ENCODE assay signal across 8 cellular contexts in genomic region chr6:157323114-157323923, GRCh38. TPM values are rescaled to one million over a fixed set of nuclear protein-coding genes. Genes with fewer than 3 reads are reported as not detected.
DNase-seq lines count a peak whose midpoint lies in the region; ATAC-seq and TF ChIP-seq lines count a peak whose summit lies in the region.

Gene TMEM242 (minus strand): TSS chr6:157323519. CDS start chr6:157323499, 20 bp downstream.

- no peaks in the 10 kb centered on the region for H3K9me3 Mint-ChIP-seq in dendritic cell treated with granulocyte-macrophage colony-stimulating factor and Interleukin-4, amounts not matched to agents 40 ng/mL and 50 ng/mL, for 4 days

- H3K27ac Mint-ChIP-seq in dendritic cell treated with granulocyte-macrophage colony-stimulating factor and Interleukin-4, amounts not matched to agents 40 ng/mL and 50 ng/mL, for 4 days = peak within 1 kb of the TSS; percentile 99

- peak within 1 kb of the TSS; percentile 99 for H2AFZ ChIP-seq in ACC112 (ENCODE audit: low read length, unreplicated experiment)

- peak; percentile 95 for TF ChIP-seq POLR2A in GM19193 (IDR thresholded peaks at IDR 0.05; ENCODE audit: extremely low read depth, insufficient read depth, insufficient read length)

- DNase-seq in activated CD4-positive, alpha-beta T cell treated with anti-CD3 and anti-CD28 coated beads for 1 hour = peak; percentile 80
- peak; percentile 93 for DNase-seq in lower lobe of right lung
- peak; percentile 74 to 84 (median 81) for DNase-seq in stimulated activated CD4-positive, alpha-beta T cell treated with anti-CD3 and anti-CD28 coated beads, TNF-alpha, amount 100 ng/mL, for 4 hours (ENCODE audit: low read depth in 3 of 3)
- no peak for DNase-seq in NCI-H1105 treated with DMSO at 0.1 percent for 48 hours (lab: John Stamatoyannopoulos, UW)

- H3K9me3 ChIP-seq in lower lobe of right lung = no peaks in the 10 kb centered on the region

- peak; percentile 15 for TF ChIP-seq CTCF in lower lobe of right lung (IDR thresholded peaks at IDR 0.05)

- H3K27ac ChIP-seq in ACC112 (ENCODE audit: low read depth, low read length) (peak within 1 kb of the TSS; percentile 65), lower lobe of right lung (peak within 1 kb of the TSS; percentile 92)

- peaks cover 13% of the 10 kb centered on the region for H3K27me3 Mint-ChIP-seq in dendritic cell treated with granulocyte-macrophage colony-stimulating factor and Interleukin-4, amounts not matched to agents 40 ng/mL and 50 ng/mL, for 4 days

- H3K79me2 ChIP-seq in ACC112 (ENCODE audit: control insufficient read depth, insufficient read depth, low read length, unreplicated experiment) = peaks cover 5% of the 10 kb centered on the region

- H3K4me3 Mint-ChIP-seq in dendritic cell treated with granulocyte-macrophage colony-stimulating factor and Interleukin-4, amounts not matched to agents 40 ng/mL and 50 ng/mL, for 4 days = peak within 1 kb of the TSS; percentile 96

- ATAC-seq in HG03439 (IDR thresholded peaks at IDR 0.05; ENCODE audit: unreplicated experiment) = peak; percentile 90
- peak; percentile 99 for ATAC-seq in lower lobe of right lung

- H3K4me3 ChIP-seq in ACC112 (ENCODE audit: low read depth, low read length) (peak within 1 kb of the TSS; percentile 96), lower lobe of right lung (peak within 1 kb of the TSS; percentile 92)

- intact Hi-C loops in dendritic cell treated with granulocyte-macrophage colony-stimulating factor and Interleukin-4, amounts not matched to agents 40 ng/mL and 50 ng/mL, for 4 days (cut with micrococcal nuclease) = loop anchor here (2.0 kb wide), 1 partner anchor 57 kb away; the partner anchor contains the start of gene ZDHHC14
- intact Hi-C loops in lower lobe of right lung (cut with DNase I) = loop anchor here (10.0 kb wide), 1 partner anchor 261 kb away; no protein-coding TSS in a partner anchor

- peaks cover 16% of the 10 kb centered on the region for H3K4me1 ChIP-seq in ACC112 (ENCODE audit: control insufficient read depth, insufficient read depth, low read length, unreplicated experiment)
- H3K4me1 ChIP-seq in lower lobe of right lung = peaks cover 15% of the 10 kb centered on the region

- H3K4me1 Mint-ChIP-seq in dendritic cell treated with granulocyte-macrophage colony-stimulating factor and Interleukin-4, amounts not matched to agents 40 ng/mL and 50 ng/mL, for 4 days (ENCODE audit: low read depth) = peaks cover 8% of the 10 kb centered on the region

- H3K36me3 ChIP-seq in ACC112 (ENCODE audit: insufficient read depth, low read length) = peaks cover 7% of the 10 kb centered on the region; the same call in 1 of the 2 replicates
- H3K36me3 ChIP-seq in lower lobe of right lung = peaks cover 25% of the 10 kb centered on the region

- peaks cover 22% of the 10 kb centered on the region for H3K36me3 Mint-ChIP-seq in dendritic cell treated with granulocyte-macrophage colony-stimulating factor and Interleukin-4, amounts not matched to agents 40 ng/mL and 50 ng/mL, for 4 days (ENCODE audit: low read depth)

- H3K27me3 ChIP-seq in ACC112 (ENCODE audit: insufficient read depth, low read length) (no peaks in the 10 kb centered on the region), lower lobe of right lung (ENCODE audit: low read depth) (no peaks in the 10 kb centered on the region)

RNA-seq across cellular contexts. Expression of gene TMEM242, which starts in this region (rescaled TPM):
- total RNA-seq in lower lobe of right lung = 10.9 TPM
